Comparison of ENCODE assay signal across 28 cellular contexts in the genomic region with DNA sequence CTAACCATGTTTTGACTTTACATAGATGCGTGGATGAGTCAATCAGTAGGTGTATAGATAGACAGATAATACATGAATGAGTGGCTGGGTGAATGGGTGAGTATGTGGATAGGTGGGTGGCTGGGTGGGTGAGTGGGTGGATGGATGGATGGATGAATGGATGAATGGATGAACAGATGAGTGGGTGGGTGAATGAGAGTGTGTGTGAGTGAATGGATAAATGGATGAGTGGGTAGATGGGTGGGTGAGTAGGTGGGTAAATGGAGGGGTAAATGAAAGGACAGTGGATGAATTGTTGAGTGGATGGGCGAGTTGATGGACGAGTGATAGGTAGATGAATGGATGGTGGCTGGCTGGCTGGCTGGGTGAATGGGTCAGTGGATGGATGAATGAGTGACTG. TPM values are rescaled to one million over a fixed set of nuclear protein-coding genes. Genes with fewer than 3 reads are reported as not detected.
DNase-seq lines count a peak whose midpoint lies in the region; ATAC-seq, FAIRE-seq and TF ChIP-seq lines count a peak whose summit lies in the region.
"Had no signal": no experiment of that assay in that cellular context is flagged by ENCODE, and none has a peak within 500 bp of the region (broad histone marks: within the 10 kb centered on the region; RNA-seq: fewer than 3 reads in every experiment).

No MANE protein-coding gene starts in this region.

- H3K9me3 Mint-ChIP-seq in activated T-helper 2 cell treated with anti-CD3 and anti-CD28 coated beads, Interferon-gamma antibody, Interleukin-2, Interleukin-4, amounts not matched to agents 10 μg/mL and 5 μg/mL and 100 μg/mL, durations not matched to agents 14 hours and 24 hours and 36 hours: peaks cover 18% of the 10 kb centered on the region
- H3K9me3 Mint-ChIP-seq in activated CD4-positive, alpha-beta memory T cell treated with anti-CD3 and anti-CD28 coated beads for 36 hours: peaks cover 4% of the 10 kb centered on the region
- peaks cover 6% of the 10 kb centered on the region for H3K9me3 Mint-ChIP-seq in activated CD8-positive, alpha-beta T cell treated with anti-CD3 and anti-CD28 coated beads, Interleukin-2, amount 10 ng/mL, durations not matched to agents 7 days and 5 days (ENCODE audit: insufficient read depth)
- H3K9me3 Mint-ChIP-seq: CD4-positive, alpha-beta memory T cell had no signal

- H2BK120ac ChIP-seq in H1 (replicated peaks; ENCODE audit: low read depth, low read length) (no peak overlapping the region), neuronal stem cell (ENCODE audit: low read depth, low read length) (no peak overlapping the region)

- no peaks in the 10 kb centered on the region for H3K79me2 ChIP-seq in H1 (ENCODE audit: control insufficient read depth in 1 of 2, insufficient read depth in 2 of 2, low read length in 2 of 2)

- H3K18ac ChIP-seq in H1 (ENCODE audit: extremely low read depth, low read length): no peak overlapping the region
- H3K18ac ChIP-seq in neuronal stem cell (ENCODE audit: low read length): no peak overlapping the region

- H3K4me3 ChIP-seq in H1 (ENCODE audit: extremely low read depth in 1 of 4, insufficient read depth in 2 of 4, low read depth in 3 of 4, low read length in 4 of 4) (no peak overlapping the region), neuronal stem cell (ENCODE audit: low read length in 2 of 2) (no peak overlapping the region)
- H3K4me3 ChIP-seq: BLaER1, GM12878 had no signal

- no peaks in the 10 kb centered on the region for H3K27me3 Mint-ChIP-seq in activated T-helper 2 cell treated with anti-CD3 and anti-CD28 coated beads, Interferon-gamma antibody, Interleukin-2, Interleukin-4, amounts not matched to agents 10 μg/mL and 5 μg/mL and 100 μg/mL, durations not matched to agents 14 hours and 24 hours and 36 hours (ENCODE audit: low read depth)
- no peaks in the 10 kb centered on the region for H3K27me3 Mint-ChIP-seq in activated CD4-positive, alpha-beta memory T cell treated with anti-CD3 and anti-CD28 coated beads for 36 hours
- H3K27me3 Mint-ChIP-seq in activated CD8-positive, alpha-beta T cell treated with anti-CD3 and anti-CD28 coated beads, Interleukin-2, amount 10 ng/mL, durations not matched to agents 7 days and 5 days (ENCODE audit: low read depth): no peaks in the 10 kb centered on the region
- H3K27me3 Mint-ChIP-seq: CD4-positive, alpha-beta memory T cell; CD4-positive, CD25-positive, alpha-beta regulatory T cell; CD8-positive, alpha-beta memory T cell had no signal

- no peak for TF ChIP-seq EP300 in H1 (IDR thresholded peaks at IDR 0.05; ENCODE audit: borderline replicate concordance in 1 of 2, low read depth in 2 of 2, low read length in 2 of 2)

- ATAC-seq in activated CD8-positive, alpha-beta T cell treated with anti-CD3 and anti-CD28 coated beads, Interleukin-2, amount 10 ng/mL, durations not matched to agents 7 days and 5 days: no peak
- ATAC-seq: GM12878 had no signal

- H2BK5ac ChIP-seq in H1 (ENCODE audit: low read depth, low read length): no peak overlapping the region
- no peak overlapping the region for H2BK5ac ChIP-seq in neuronal stem cell (ENCODE audit: low read length)

- H2BK15ac ChIP-seq in H1 (ENCODE audit: low read length): no peak overlapping the region
- H2BK15ac ChIP-seq in neuronal stem cell (ENCODE audit: low read length): no peak overlapping the region

- no peak overlapping the region for H4K5ac ChIP-seq in H1 (ENCODE audit: insufficient read length, low read depth, low read length)

- H2BK12ac ChIP-seq in H1 (ENCODE audit: low read depth, low read length): no peak overlapping the region
- peak overlapping the region; percentile 86 for H2BK12ac ChIP-seq in neuronal stem cell (ENCODE audit: low read length)

- H2AK5ac ChIP-seq in H1 (ENCODE audit: low read depth, low read length) (no peak overlapping the region), neuronal stem cell (ENCODE audit: low read depth, low read length) (no peak overlapping the region)

- H3K27me3 ChIP-seq in H1 (replicated peaks in 1 of 4; ENCODE audit: control insufficient read depth in 3 of 4, extremely low read depth in 1 of 4, insufficient read depth in 3 of 4, low read length in 3 of 4) (peaks cover 0 to 2% (median 0%) of the 10 kb centered on the region in 4 experiments; a peak in 2 of 7 replicates), neuronal stem cell (ENCODE audit: control insufficient read depth in 3 of 3, insufficient read depth in 3 of 3, low read depth in 1 of 3, low read length in 3 of 3) (no peaks in the 10 kb centered on the region)
- H3K27me3 ChIP-seq: BE2C, BLaER1 had no signal

- peaks cover 0 to 2% of the 10 kb centered on the region in 2 experiments for H4K20me1 ChIP-seq in H1 (replicated peaks in 1 of 2; ENCODE audit: control insufficient read depth in 1 of 2, insufficient read depth in 2 of 2, low read length in 2 of 2)
- H4K20me1 ChIP-seq: BLaER1 had no signal

- H3K4me1 ChIP-seq in H1 (replicated peaks in 1 of 4; ENCODE audit: control insufficient read depth in 3 of 4, insufficient read depth in 4 of 4, low read length in 3 of 4) (peaks cover 0 to 5% (median 2%) of the 10 kb centered on the region in 4 experiments; a peak in 3 of 7 replicates), neuronal stem cell (ENCODE audit: control insufficient read depth in 2 of 2, insufficient read depth in 1 of 2, low read depth in 1 of 2, low read length in 2 of 2) (no peaks in the 10 kb centered on the region)
- H3K4me1 ChIP-seq: BE2C had no signal

- H4K91ac ChIP-seq in H1 (replicated peaks; ENCODE audit: insufficient read length, low read length) (no peak overlapping the region), neuronal stem cell (ENCODE audit: low read depth, low read length, poor library complexity) (peak overlapping the region; percentile 22)

- DNase-seq in HTR-8/SVneo (ENCODE audit: insufficient read length, low spot score) (no peak), H1 (ENCODE audit: low read depth in 1 of 2, low spot score in 2 of 2) (no peak), neuronal stem cell (ENCODE audit: low spot score) (no peak), NCI-H526 treated with DMSO at 0.1 percent for 48 hours (lab: John Stamatoyannopoulos, UW) (no peak)
- no peak for DNase-seq in activated T-helper 2 cell treated with anti-CD3 and anti-CD28 coated beads, Interferon-gamma antibody, Interleukin-2, Interleukin-4, amounts not matched to agents 10 μg/mL and 5 μg/mL and 100 μg/mL, durations not matched to agents 14 hours and 24 hours and 36 hours (ENCODE audit: low spot score)
- DNase-seq in activated CD4-positive, alpha-beta memory T cell treated with anti-CD3 and anti-CD28 coated beads for 36 hours: no peak
- DNase-seq in activated CD8-positive, alpha-beta T cell treated with anti-CD3 and anti-CD28 coated beads, Interleukin-2, amount 10 ng/mL, durations not matched to agents 7 days and 5 days: no peak
- DNase-seq in central memory CD4-positive, alpha-beta T cell: no peak
- DNase-seq: 8988T; ACHN; BE2C; C1 segment of cervical spinal cord; CD4-positive, alpha-beta memory T cell; CD4-positive, CD25-positive, alpha-beta regulatory T cell; CD8-positive, alpha-beta memory T cell; COR-L47; DMS 273 treated with DMSO at 0.1 percent for 48 hours; DMS53; DMS79; DND-41; EL; GDM1 had no signal

- peak overlapping the region; percentile 10 for H3K27ac Mint-ChIP-seq in activated T-helper 2 cell treated with anti-CD3 and anti-CD28 coated beads, Interferon-gamma antibody, Interleukin-2, Interleukin-4, amounts not matched to agents 10 μg/mL and 5 μg/mL and 100 μg/mL, durations not matched to agents 14 hours and 24 hours and 36 hours
- H3K27ac Mint-ChIP-seq in activated CD4-positive, alpha-beta memory T cell treated with anti-CD3 and anti-CD28 coated beads for 36 hours: no peak overlapping the region
- no peak overlapping the region for H3K27ac Mint-ChIP-seq in activated CD8-positive, alpha-beta T cell treated with anti-CD3 and anti-CD28 coated beads, Interleukin-2, amount 10 ng/mL, durations not matched to agents 7 days and 5 days
- H3K27ac Mint-ChIP-seq: CD14-positive monocyte; CD4-positive, alpha-beta memory T cell; CD4-positive, CD25-positive, alpha-beta regulatory T cell had no signal

- H3K23ac ChIP-seq in H1 (ENCODE audit: insufficient read length) (no peak overlapping the region), neuronal stem cell (ENCODE audit: low read depth, low read length, poor library complexity) (no peak overlapping the region)

- no peak for TF ChIP-seq POLR2A in H1 (IDR thresholded peaks at IDR 0.05; ENCODE audit: control extremely low read depth in 1 of 2, low read depth in 2 of 2, low read length in 2 of 2)

- CTCF ChIA-PET in H1 (lab: Charles Lee; ENCODE audit: partially characterized antibody): interaction anchor here (2.1 to 3.4 kb wide), 2 partner anchors 10 to 15 kb away, joined by 9 to 15 read pairs; no protein-coding TSS in a partner anchor
- CTCF ChIA-PET in activated CD4-positive, alpha-beta memory T cell treated with anti-CD3 and anti-CD28 coated beads for 36 hours (lab: Charles Lee): no interaction called here
- CTCF ChIA-PET in activated CD8-positive, alpha-beta T cell treated with anti-CD3 and anti-CD28 coated beads, Interleukin-2, amount 10 ng/mL, durations not matched to agents 7 days and 5 days (lab: Charles Lee): no interaction called here

- H3K9me3 ChIP-seq in H1 (ENCODE audit: insufficient read depth in 2 of 2, low read depth in 1 of 2, low read length in 1 of 2): peaks cover 8 to 9% of the 10 kb centered on the region in 2 experiments; a peak in 2 of 4 replicates
- peaks cover 4 to 11% of the 10 kb centered on the region in 2 donors for H3K9me3 ChIP-seq in neuronal stem cell (replicated peaks in 1 of 2; ENCODE audit: control insufficient read depth in 2 of 2, insufficient read depth in 1 of 2, low read depth in 1 of 2, low read length in 2 of 2)
- H3K9me3 ChIP-seq: BE2C had no signal

- H3K36me3 Mint-ChIP-seq in activated T-helper 2 cell treated with anti-CD3 and anti-CD28 coated beads, Interferon-gamma antibody, Interleukin-2, Interleukin-4, amounts not matched to agents 10 μg/mL and 5 μg/mL and 100 μg/mL, durations not matched to agents 14 hours and 24 hours and 36 hours (ENCODE audit: low read depth): peaks cover 30% of the 10 kb centered on the region
- H3K36me3 Mint-ChIP-seq in activated CD4-positive, alpha-beta memory T cell treated with anti-CD3 and anti-CD28 coated beads for 36 hours: peaks cover 7% of the 10 kb centered on the region
- H3K36me3 Mint-ChIP-seq in activated CD8-positive, alpha-beta T cell treated with anti-CD3 and anti-CD28 coated beads, Interleukin-2, amount 10 ng/mL, durations not matched to agents 7 days and 5 days (ENCODE audit: low read depth): peaks cover 8% of the 10 kb centered on the region
- H3K36me3 Mint-ChIP-seq: CD14-positive monocyte had no signal

- H2AFZ ChIP-seq in H1 (ENCODE audit: low read length) (no peak overlapping the region), neuronal stem cell (ENCODE audit: low read length) (no peak overlapping the region)

- H3K27ac ChIP-seq in H1 (ENCODE audit: low read depth, low read length): no peak overlapping the region
- H3K27ac ChIP-seq in neuronal stem cell (replicated peaks; ENCODE audit: low read length): no peak overlapping the region
- H3K27ac ChIP-seq: BLaER1 had no signal

- H3K56ac ChIP-seq in H1 (replicated peaks; ENCODE audit: insufficient read length, low read depth, low read length): peak overlapping the region; percentile 71

- H3K36me3 ChIP-seq in H1 (ENCODE audit: control insufficient read depth in 2 of 4, insufficient read depth in 4 of 4, low read length in 3 of 4) (no peaks in the 10 kb centered on the region), neuronal stem cell (replicated peaks in 1 of 2; ENCODE audit: control insufficient read depth in 2 of 2, insufficient read depth in 2 of 2, low read length in 2 of 2) (no peaks in the 10 kb centered on the region)
- H3K36me3 ChIP-seq: BE2C had no signal

- no peak overlapping the region for H3K9ac ChIP-seq in H1 (replicated peaks in 1 of 4; ENCODE audit: extremely low read depth in 1 of 4, low read depth in 3 of 4, low read length in 3 of 4)
- no peak overlapping the region for H3K9ac ChIP-seq in neuronal stem cell (ENCODE audit: low read depth, low read length, poor library complexity)
- H3K9ac ChIP-seq: BLaER1 had no signal

- TF ChIP-seq RAD21 in H1 (IDR thresholded peaks at IDR 0.05 in 1 of 2, conservative IDR thresholded peaks at IDR 0.05 in 1 of 2; ENCODE audit: low read depth in 2 of 2, low read length in 2 of 2): no peak

- WGBS in H1 (ENCODE audit: extremely low coverage in 1 of 2, insufficient coverage in 1 of 2, insufficient read length in 1 of 2, insufficient replicate concordance in 2 of 2, low coverage in 1 of 2, low lambda C conversion rate in 2 of 2, missing lambda C conversion rate in 1 of 2), 2 experiments: 76 to 100% methylated on average over 1 to 3 of the region's 3 CpGs
- 100% methylated on average over 1 to 2 of the region's 3 CpGs for WGBS in neuronal stem cell (ENCODE audit: extremely low coverage in 2 of 2, insufficient read length in 2 of 2, insufficient replicate concordance in 1 of 2), 2 donors

- H2BK20ac ChIP-seq in H1 (ENCODE audit: low read length): no peak overlapping the region

- H4K8ac ChIP-seq in H1 (ENCODE audit: extremely low read depth, insufficient read depth, low read length) (peak overlapping the region; percentile 3; the same call in 1 of the 2 replicates), neuronal stem cell (ENCODE audit: low read depth, low read length) (no peak overlapping the region)

- H3K79me1 ChIP-seq in H1 (ENCODE audit: low read depth, low read length): no peaks in the 10 kb centered on the region
- H3K79me1 ChIP-seq in neuronal stem cell (ENCODE audit: low read depth, low read length): no peaks in the 10 kb centered on the region

- peak; percentile 31 for FAIRE-seq in HTR-8/SVneo (lab: Jason Lieb, UNC)
- no peak for FAIRE-seq in H1 (lab: Jason Lieb, UNC)
- FAIRE-seq: A204.1, GM12878, GM12892, GM18507 had no signal

- H3K14ac ChIP-seq in H1 (ENCODE audit: insufficient read length) (no peak overlapping the region), neuronal stem cell (ENCODE audit: low read length) (no peak overlapping the region)

- peaks cover 4% of the 10 kb centered on the region; the same call in 1 of the 2 replicates for H3K23me2 ChIP-seq in H1 (ENCODE audit: low read depth, low read length)

- no peak for TF ChIP-seq CTCF in H1 (IDR thresholded peaks at IDR 0.05; ENCODE audit: control extremely low read depth in 1 of 3, insufficient read depth in 1 of 3, low read depth in 1 of 3, low read length in 3 of 3)

- H3K4me2 ChIP-seq in H1 (ENCODE audit: insufficient read depth in 1 of 2, low read depth in 2 of 2, low read length in 2 of 2) (no peak overlapping the region), neuronal stem cell (ENCODE audit: insufficient read depth, low read length, poor library complexity, severe bottlenecking) (no peak overlapping the region)

- intact Hi-C loops in activated T-helper 2 cell treated with anti-CD3 and anti-CD28 coated beads, Interferon-gamma antibody, Interleukin-2, Interleukin-4, amounts not matched to agents 10 μg/mL and 5 μg/mL and 100 μg/mL, durations not matched to agents 14 hours and 24 hours and 36 hours (cut with micrococcal nuclease): no loop called here
- intact Hi-C loops in activated CD4-positive, alpha-beta memory T cell treated with anti-CD3 and anti-CD28 coated beads for 36 hours (cut with micrococcal nuclease): no loop called here

- POLR2A ChIA-PET in H1 (lab: Charles Lee; ENCODE audit: partially characterized antibody): interaction anchor here (0.6 kb wide), 1 partner anchor 9 kb away, joined by 3 read pairs; no protein-coding TSS in a partner anchor
- POLR2A ChIA-PET in activated CD4-positive, alpha-beta memory T cell treated with anti-CD3 and anti-CD28 coated beads for 36 hours (lab: Charles Lee): no interaction called here
- POLR2A ChIA-PET in activated CD8-positive, alpha-beta T cell treated with anti-CD3 and anti-CD28 coated beads, Interleukin-2, amount 10 ng/mL, durations not matched to agents 7 days and 5 days (lab: Charles Lee): interaction anchor here (1.1 kb wide), 1 partner anchor 10 kb away, joined by 3 read pairs; no protein-coding TSS in a partner anchor

- H3K4me3 Mint-ChIP-seq in activated T-helper 2 cell treated with anti-CD3 and anti-CD28 coated beads, Interferon-gamma antibody, Interleukin-2, Interleukin-4, amounts not matched to agents 10 μg/mL and 5 μg/mL and 100 μg/mL, durations not matched to agents 14 hours and 24 hours and 36 hours (ENCODE audit: low read depth): no peak overlapping the region
- H3K4me3 Mint-ChIP-seq in activated CD4-positive, alpha-beta memory T cell treated with anti-CD3 and anti-CD28 coated beads for 36 hours: no peak overlapping the region
- no peak overlapping the region for H3K4me3 Mint-ChIP-seq in activated CD8-positive, alpha-beta T cell treated with anti-CD3 and anti-CD28 coated beads, Interleukin-2, amount 10 ng/mL, durations not matched to agents 7 days and 5 days
- H3K4me3 Mint-ChIP-seq: CD4-positive, alpha-beta memory T cell; CD4-positive, CD25-positive, alpha-beta regulatory T cell; CD8-positive, alpha-beta memory T cell had no signal

- H3K4ac ChIP-seq in H1 (replicated peaks; ENCODE audit: insufficient read length, low read depth, low read length) (no peak overlapping the region), neuronal stem cell (ENCODE audit: low read length) (no peak overlapping the region)

- peaks cover 11% of the 10 kb centered on the region for H3K4me1 Mint-ChIP-seq in activated T-helper 2 cell treated with anti-CD3 and anti-CD28 coated beads, Interferon-gamma antibody, Interleukin-2, Interleukin-4, amounts not matched to agents 10 μg/mL and 5 μg/mL and 100 μg/mL, durations not matched to agents 14 hours and 24 hours and 36 hours (ENCODE audit: low read depth)
- H3K4me1 Mint-ChIP-seq in activated CD4-positive, alpha-beta memory T cell treated with anti-CD3 and anti-CD28 coated beads for 36 hours (ENCODE audit: low read depth): no peaks in the 10 kb centered on the region
- peaks cover 3% of the 10 kb centered on the region for H3K4me1 Mint-ChIP-seq in activated CD8-positive, alpha-beta T cell treated with anti-CD3 and anti-CD28 coated beads, Interleukin-2, amount 10 ng/mL, durations not matched to agents 7 days and 5 days (ENCODE audit: low read depth)

RNA-seq across cellular contexts. Expression of a gene that starts 23.2 kb away (rescaled TPM):
- 12.3 and 12.4 TPM in 2 replicates for total RNA-seq in activated T-helper 2 cell treated with anti-CD3 and anti-CD28 coated beads, Interferon-gamma antibody, Interleukin-2, Interleukin-4, amounts not matched to agents 10 μg/mL and 5 μg/mL and 100 μg/mL, durations not matched to agents 14 hours and 24 hours and 36 hours
- total RNA-seq in H1 (2021; fragmentation: NEBNext Ultra II Directional; extraction: Animal tissue kit (Norgen Biotek cat#: 25700)): 5.4 and 6.0 TPM in 2 replicates
- 5.0 and 8.4 TPM in 2 replicates for polyA plus RNA-seq in H1 (2011; rRNA removed)
- 4.1 TPM for polyA plus RNA-seq in H1 (2011; cell fraction: cytosol; rRNA removed)
- 4.6 TPM for polyA plus RNA-seq in H1 (2011; cell fraction: nucleus; rRNA removed)
- polyA plus RNA-seq in H1 (2012, experiment 1 of 2): 3.8 to 6.0 TPM (median 4.6 TPM) in 4 replicates
- polyA plus RNA-seq in H1 (2012, experiment 2 of 2): 6.0 TPM
- polyA plus RNA-seq in H1 (2013, experiment 1 of 2): 4.1 TPM
- polyA plus RNA-seq in H1 (2013, experiment 2 of 2): 4.7 TPM
- 1.6 and 2.3 TPM in 2 replicates for polyA minus RNA-seq in H1 (2011; rRNA and poly(A)+ RNA removed)
- polyA minus RNA-seq in H1 (2011; cell fraction: cytosol; rRNA and poly(A)+ RNA removed): 2.8 TPM
- polyA minus RNA-seq in H1 (2011; cell fraction: nucleus; rRNA and poly(A)+ RNA removed): 4.9 TPM
- 4.5 TPM for polyA plus RNA-seq in neuronal stem cell (2013, experiment 1 of 2)
- polyA plus RNA-seq in neuronal stem cell (2013, experiment 2 of 2): 4.9 TPM
- 10 to 100 TPM; 10.9 to 15.0 TPM for total RNA-seq in activated CD4-positive, alpha-beta memory T cell treated with anti-CD3 and anti-CD28 coated beads for 36 hours
- 1 to 10 TPM; 7.2 to 9.4 TPM for total RNA-seq in activated CD8-positive, alpha-beta T cell treated with anti-CD3 and anti-CD28 coated beads, Interleukin-2, amount 10 ng/mL, durations not matched to agents 7 days and 5 days
